ENCODE assay signal across 1 cellular context in genomic region chr20:44959896-44960852, GRCh38.
A peak's percentile ranks its signal among the peaks of the same experiment; 100 is the strongest.
TF ChIP-seq lines count a peak whose summit lies in the region.

Gene TOMM34 (minus strand): TSS chr20:44960397. CDS start chr20:44960333, 64 bp downstream.

TF ChIP-seq in HepG2, 621 proteins besides CTCF, POLR2A, EP300 and RAD21 (continued from another document and continues in another):
- peak; percentile 56; the same call in 1 of the 2 replicates for TF ChIP-seq ZNF646 (CRISPR knock-in tag; IDR thresholded peaks at IDR 0.05)
- TF ChIP-seq RNF219 (CRISPR knock-in tag; IDR thresholded peaks at IDR 0.05), result peak; percentile 94; the same call in 1 of the 2 replicates
- TF ChIP-seq ZNF432 (CRISPR knock-in tag; IDR thresholded peaks at IDR 0.05; ENCODE audit: borderline replicate concordance), result 0 out of 2 replicates have a peak, but pooled peaks have one; percentile 65
- peak; percentile 52; the same call in 1 of the 2 replicates for TF ChIP-seq SP2 (CRISPR knock-in tag; IDR thresholded peaks at IDR 0.05)
- peak; percentile 72 for TF ChIP-seq NFYB (CRISPR knock-in tag; IDR thresholded peaks at IDR 0.05)
- peak; percentile 97 for TF ChIP-seq ZNF414 (CRISPR knock-in tag; IDR thresholded peaks at IDR 0.05)
- TF ChIP-seq CREBL2 (CRISPR knock-in tag; IDR thresholded peaks at IDR 0.05; ENCODE audit: borderline replicate concordance), result peak; percentile 85; the same call in 1 of the 2 replicates
- peak; percentile 82; the same call in 1 of the 2 replicates for TF ChIP-seq ESRRA (CRISPR knock-in tag; IDR thresholded peaks at IDR 0.05; ENCODE audit: low read depth)
- no peak for TF ChIP-seq ZC3H4 (CRISPR knock-in tag; IDR thresholded peaks at IDR 0.05; ENCODE audit: borderline replicate concordance)
- TF ChIP-seq ATF6 (CRISPR knock-in tag; conservative IDR thresholded peaks at IDR 0.05), result no peak; the same call in 1 of the 2 replicates
- TF ChIP-seq GLMP (CRISPR knock-in tag; IDR thresholded peaks at IDR 0.05; ENCODE audit: borderline replicate concordance), result no peak; the same call in 1 of the 2 replicates
- TF ChIP-seq ZNF24 (IDR thresholded peaks at IDR 0.05), result no peak
- TF ChIP-seq CHD4 (IDR thresholded peaks at IDR 0.05; ENCODE audit: borderline replicate concordance, low read length), result no peak
- TF ChIP-seq ZBTB2 (CRISPR knock-in tag; IDR thresholded peaks at IDR 0.05; ENCODE audit: low read depth), result peak; percentile 89
- peak; percentile 98 for TF ChIP-seq RBFOX2 (IDR thresholded peaks at IDR 0.05; ENCODE audit: low read depth, low read length)
- TF ChIP-seq SKI (IDR thresholded peaks at IDR 0.05; ENCODE audit: partially characterized antibody), result peak; percentile 49
- TF ChIP-seq POGK (CRISPR knock-in tag; conservative IDR thresholded peaks at IDR 0.05), result peak; percentile 97
- TF ChIP-seq ZMYM4 (CRISPR knock-in tag; IDR thresholded peaks at IDR 0.05), result peak; percentile 93
- no peak for TF ChIP-seq FOXK2 (IDR thresholded peaks at IDR 0.05)
- TF ChIP-seq ZNF761 (CRISPR knock-in tag; conservative IDR thresholded peaks at IDR 0.05), result peak; percentile 96
- TF ChIP-seq TRIM24 (CRISPR knock-in tag; IDR thresholded peaks at IDR 0.05), result no peak
- TF ChIP-seq TAF1 (CRISPR knock-in tag; IDR thresholded peaks at IDR 0.05), result peak; percentile 97
- TF ChIP-seq SMAD3 (CRISPR knock-in tag; IDR thresholded peaks at IDR 0.05), result no peak; the same call in none of the 2 replicates
- TF ChIP-seq KDM2A (CRISPR knock-in tag; IDR thresholded peaks at IDR 0.05; ENCODE audit: borderline replicate concordance, low read depth), result peak; percentile 98
- TF ChIP-seq FOXC1 (CRISPR knock-in tag; IDR thresholded peaks at IDR 0.05; ENCODE audit: borderline replicate concordance), result peak; percentile 99
- TF ChIP-seq ZNF720 (CRISPR knock-in tag; IDR thresholded peaks at IDR 0.05), result peak; percentile 89; the same call in 1 of the 2 replicates
- TF ChIP-seq ZNF34 (CRISPR knock-in tag; IDR thresholded peaks at IDR 0.05; ENCODE audit: borderline replicate concordance), result 0 out of 2 replicates have a peak, but pooled peaks have one; percentile 66
- peak; percentile 99 for TF ChIP-seq TAF15 (IDR thresholded peaks at IDR 0.05; ENCODE audit: low read depth, low read length, poor library complexity, severe bottlenecking)
- peak; percentile 95 for TF ChIP-seq THAP7 (CRISPR knock-in tag; IDR thresholded peaks at IDR 0.05)
- peak; percentile 96 for TF ChIP-seq ZFP41 (CRISPR knock-in tag; IDR thresholded peaks at IDR 0.05; ENCODE audit: borderline replicate concordance)
- peak; percentile 93; the same call in 1 of the 2 replicates for TF ChIP-seq ZKSCAN8 (CRISPR knock-in tag; IDR thresholded peaks at IDR 0.05; ENCODE audit: borderline replicate concordance)
- TF ChIP-seq ZNF251 (CRISPR knock-in tag; IDR thresholded peaks at IDR 0.05), result no peak; the same call in 1 of the 2 replicates
- 0 out of 2 replicates have a peak, but pooled peaks have one; percentile 38 for TF ChIP-seq GTF2F1 (IDR thresholded peaks at IDR 0.05; ENCODE audit: low read length)
- peak; percentile 91 for TF ChIP-seq ZSCAN31 (CRISPR knock-in tag; IDR thresholded peaks at IDR 0.05; ENCODE audit: low read depth)
- no peak for TF ChIP-seq SRSF4 (IDR thresholded peaks at IDR 0.05; ENCODE audit: low read depth, low read length, poor library complexity, severe bottlenecking)
- peak; percentile 95 for TF ChIP-seq SALL1 (CRISPR knock-in tag; IDR thresholded peaks at IDR 0.05)
- TF ChIP-seq ARID4A (CRISPR knock-in tag; IDR thresholded peaks at IDR 0.05; ENCODE audit: borderline replicate concordance), result peak; percentile 99
- TF ChIP-seq MIXL1 (CRISPR knock-in tag; IDR thresholded peaks at IDR 0.05), result peak; percentile 81
